In genomic region chr2:214706986-214707385, GRCh38 we compare ENCODE assay signal across 17 cellular contexts.
DNase-seq lines count a peak whose midpoint lies in the region; ATAC-seq and TF ChIP-seq lines count a peak whose summit lies in the region.
"Had no signal": no experiment of that assay in that cellular context is flagged by ENCODE, and none has a peak within 500 bp of the region (broad histone marks: within the 10 kb centered on the region; RNA-seq: fewer than 3 reads in every experiment).

No MANE protein-coding gene starts in this region.

- 23 to 53% (median 32%) methylated on average over 2 of the region's 2 CpGs for WGBS in stomach, 5 donors

- no peak for TF ChIP-seq POLR2A in stomach (IDR thresholded peaks at IDR 0.05)

- H3K9me3 ChIP-seq in left ventricle myocardium inferior (replicated peaks), result peaks cover 11% of the 10 kb centered on the region
- no peaks in the 10 kb centered on the region for H3K9me3 ChIP-seq in stomach
- H3K9me3 ChIP-seq: thoracic aorta had no signal

- H3K4me1 ChIP-seq in left ventricle myocardium inferior (peaks cover 9% of the 10 kb centered on the region), stomach (no peaks in the 10 kb centered on the region)
- H3K4me1 ChIP-seq: ascending aorta had no signal

- intact Hi-C loops in Right ventricle myocardium inferior (cut with DNase I), result no loop called here
- intact Hi-C loops in left ventricle myocardium inferior (cut with micrococcal nuclease), result no loop called here
- intact Hi-C loops in stomach (cut with DNase I; ENCODE audit: low total_unique reads), result no loop called here

- in situ Hi-C loops in astrocyte of the spinal cord (cut with HindIII; ENCODE audit: low sequenced_read_pairs), result no loop called here

- no peak for TF ChIP-seq CTCF in left ventricle myocardium inferior (IDR thresholded peaks at IDR 0.05; ENCODE audit: borderline replicate concordance)
- TF ChIP-seq CTCF in astrocyte of the spinal cord (IDR thresholded peaks at IDR 0.05; ENCODE audit: low read depth, low read length), result no peak
- no peak for TF ChIP-seq CTCF in stomach (IDR thresholded peaks at IDR 0.05)

- H3K27me3 ChIP-seq in left ventricle myocardium inferior (ENCODE audit: low read depth) (no peaks in the 10 kb centered on the region), stomach (no peaks in the 10 kb centered on the region)
- H3K27me3 ChIP-seq: ascending aorta, dorsolateral prefrontal cortex had no signal

- H3K4me3 ChIP-seq in left ventricle myocardium inferior (no peak overlapping the region), astrocyte of the spinal cord (ENCODE audit: low read depth, low read length) (no peak overlapping the region), stomach (no peak overlapping the region)
- H3K4me3 ChIP-seq: ascending aorta, dorsolateral prefrontal cortex, thoracic aorta had no signal

- ATAC-seq in Right ventricle myocardium inferior, result peak; percentile 46
- ATAC-seq in HG02973 (IDR thresholded peaks at IDR 0.05; ENCODE audit: unreplicated experiment), result no peak
- ATAC-seq: activated T-helper 17 cell treated with anti-CD3 and anti-CD28 coated beads, Interleukin-2, amount 50 U/mL, for 72 hours had no signal

- H3K27ac ChIP-seq in left ventricle myocardium inferior (replicated peaks) (no peak overlapping the region), stomach (no peak overlapping the region)
- H3K27ac ChIP-seq: ascending aorta, dorsolateral prefrontal cortex, thoracic aorta had no signal

- no peak for DNase-seq in Right ventricle myocardium inferior (ENCODE audit: missing footprints)
- DNase-seq in left ventricle myocardium inferior, result no peak
- peak; percentile 12 for DNase-seq in astrocyte of the spinal cord (ENCODE audit: low read depth, low spot score)
- peak; percentile 54 for DNase-seq in islet precursor cell
- DNase-seq in stomach, result peak; percentile 30
- DNase-seq in DMS79 treated with DMSO at 0.1 percent for 48 hours (lab: John Stamatoyannopoulos, UW), result no peak
- no peak for DNase-seq in globus pallidus (ENCODE audit: low spot score)
- DNase-seq: activated CD4-positive, alpha-beta T cell treated with anti-CD3 and anti-CD28 coated beads, Interleukin-2, amount 50 U/mL, for 48 hours; dorsolateral prefrontal cortex; GOT3; KG1; NCI-H187; T1000 had no signal

- H3K36me3 ChIP-seq in left ventricle myocardium inferior, result no peaks in the 10 kb centered on the region
- no peaks in the 10 kb centered on the region for H3K36me3 ChIP-seq in stomach
- H3K36me3 ChIP-seq: ascending aorta, thoracic aorta had no signal

- TF ChIP-seq EP300 in stomach (IDR thresholded peaks at IDR 0.05), result no peak

Comparison
In these comparisons a context has a peak if more than half of its experiments do, and no peak if none do; other contexts are left out.
1. DNase-seq: peak in astrocyte of the spinal cord (single experiment), islet precursor cell (single experiment) and stomach (single experiment); none in Right ventricle myocardium inferior (single experiment), left ventricle myocardium inferior (single experiment), DMS79 treated with DMSO at 0.1 percent for 48 hours (single experiment) and globus pallidus (single experiment).